1 cellular context compared by ENCODE assay signal in the genomic region with DNA sequence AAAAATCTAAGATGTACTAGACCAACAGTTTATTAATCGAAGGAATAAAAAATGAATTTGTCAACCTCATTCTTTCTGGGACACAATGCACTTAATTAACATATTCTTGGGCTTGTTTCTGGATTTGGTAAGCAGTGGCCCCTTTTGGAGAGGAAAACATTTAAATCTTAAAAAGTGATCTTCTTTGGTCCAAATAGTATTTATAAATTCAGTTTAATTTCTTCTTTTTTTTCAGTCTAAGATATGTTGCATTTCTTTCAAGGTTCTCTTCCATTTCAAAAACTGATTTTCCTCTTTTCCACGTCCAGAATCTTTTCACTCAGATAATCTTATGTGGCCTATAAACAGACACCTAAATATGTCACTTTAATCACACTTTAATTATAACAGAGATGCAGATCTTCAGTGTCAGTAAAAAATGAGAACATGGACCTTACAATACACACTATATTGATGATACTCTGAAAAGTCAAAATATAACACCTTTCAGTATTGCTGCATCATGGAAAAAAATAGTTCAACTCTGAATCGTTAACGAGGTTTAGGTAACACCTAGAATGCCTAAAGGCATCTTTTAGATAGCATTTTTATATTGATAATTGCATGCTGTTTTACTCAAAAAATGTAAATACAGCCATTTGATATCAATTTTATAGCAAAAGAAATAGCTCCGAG.
TF ChIP-seq lines count a peak whose summit lies in the region.

No MANE protein-coding gene starts in this region.

TF ChIP-seq in HepG2, 621 proteins besides CTCF, POLR2A, EP300 and RAD21:
- TF ChIP-seq ZFYVE20 (CRISPR knock-in tag; IDR thresholded peaks at IDR 0.05; ENCODE audit: borderline replicate concordance, low read depth) (no peak), MAFF (IDR thresholded peaks at IDR 0.05; ENCODE audit: low read depth, low read length) (peak; percentile 52; the same call in 1 of the 2 replicates), ZNF225 (CRISPR knock-in tag; IDR thresholded peaks at IDR 0.05) (no peak), FOXA3 (CRISPR knock-in tag; IDR thresholded peaks at IDR 0.05) (no peak), AGO2 (optimal IDR thresholded peaks at IDR 0.05; ENCODE audit: low read depth, low read length) (peak; percentile 15), PHB2 (IDR thresholded peaks at IDR 0.05; ENCODE audit: partially characterized antibody) (no peak), MAFK (conservative IDR thresholded peaks at IDR 0.05 in 1 of 2, IDR thresholded peaks at IDR 0.05 in 1 of 2; ENCODE audit: low read length in 2 of 2) (peak in 1 of 2 experiments; percentile 34; a peak in 1 of 4 replicates)
- TF ChIP-seq, protein P1, sequence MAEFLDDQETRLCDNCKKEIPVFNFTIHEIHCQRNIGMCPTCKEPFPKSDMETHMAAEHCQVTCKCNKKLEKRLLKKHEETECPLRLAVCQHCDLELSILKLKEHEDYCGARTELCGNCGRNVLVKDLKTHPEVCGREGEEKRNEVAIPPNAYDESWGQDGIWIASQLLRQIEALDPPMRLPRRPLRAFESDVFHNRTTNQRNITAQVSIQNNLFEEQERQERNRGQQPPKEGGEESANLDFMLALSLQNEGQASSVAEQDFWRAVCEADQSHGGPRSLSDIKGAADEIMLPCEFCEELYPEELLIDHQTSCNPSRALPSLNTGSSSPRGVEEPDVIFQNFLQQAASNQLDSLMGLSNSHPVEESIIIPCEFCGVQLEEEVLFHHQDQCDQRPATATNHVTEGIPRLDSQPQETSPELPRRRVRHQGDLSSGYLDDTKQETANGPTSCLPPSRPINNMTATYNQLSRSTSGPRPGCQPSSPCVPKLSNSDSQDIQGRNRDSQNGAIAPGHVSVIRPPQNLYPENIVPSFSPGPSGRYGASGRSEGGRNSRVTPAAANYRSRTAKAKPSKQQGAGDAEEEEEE (CRISPR knock-in tag; IDR thresholded peaks at IDR 0.05; ENCODE audit: borderline replicate concordance): no peak
